In the genomic region with DNA sequence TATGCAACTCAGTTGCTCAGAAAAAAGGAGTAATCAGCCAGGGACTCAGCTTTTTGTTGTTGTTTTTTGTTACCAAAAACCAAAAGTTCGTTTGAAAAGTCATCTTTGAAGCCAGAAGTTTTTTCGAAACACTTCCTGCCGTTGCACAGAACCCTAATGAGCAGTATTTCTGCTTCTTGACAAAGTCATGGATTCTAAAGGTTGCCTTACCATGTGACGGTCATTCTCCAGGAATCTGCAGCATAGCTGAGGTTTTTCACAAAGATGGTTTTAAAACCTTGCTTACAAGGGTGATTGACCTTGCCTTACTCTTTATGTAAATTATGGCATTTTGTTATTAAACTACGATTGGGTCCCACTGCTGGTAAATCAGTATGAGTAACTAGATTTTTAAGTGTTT, we compare ENCODE assay signal across 11 cellular contexts. TPM values are rescaled to one million over a fixed set of nuclear protein-coding genes. Genes with fewer than 3 reads are reported as not detected.
DNase-seq lines count a peak whose midpoint lies in the region; ATAC-seq and TF ChIP-seq lines count a peak whose summit lies in the region.
"Had no signal": no experiment of that assay in that cellular context is flagged by ENCODE, and none has a peak within 500 bp of the region (broad histone marks: within the 10 kb centered on the region; RNA-seq: fewer than 3 reads in every experiment).

No MANE protein-coding gene starts in this region.

- intact Hi-C loops in sigmoid colon (cut with DNase I): no loop called here

- no peak for TF ChIP-seq POLR2A in sigmoid colon (IDR thresholded peaks at IDR 0.05)

- H2BK12ac ChIP-seq in H9 (ENCODE audit: insufficient read length, low read depth, low read length): no peak overlapping the region

- H3K4me1 ChIP-seq in ES-I3 (ENCODE audit: insufficient read depth, low read length): peaks cover 10% of the 10 kb centered on the region
- peaks cover 0 to 58% (median 30%) of the 10 kb centered on the region in 4 donors for H3K4me1 ChIP-seq in sigmoid colon
- peaks cover 3% of the 10 kb centered on the region; the same call in 1 of the 2 replicates for H3K4me1 ChIP-seq in H9 (ENCODE audit: insufficient read depth, low read length)

- no peak overlapping the region for H3K56ac ChIP-seq in H9 (ENCODE audit: insufficient read length, low read depth, low read length)

- TF ChIP-seq EP300 in sigmoid colon (IDR thresholded peaks at IDR 0.05): no peak

- no peak overlapping the region for H4K5ac ChIP-seq in H9 (ENCODE audit: insufficient read length, low read depth, low read length)

- H3K23me2 ChIP-seq in H9 (ENCODE audit: insufficient read length, low read depth, low read length, poor library complexity, severe bottlenecking): peaks cover 8% of the 10 kb centered on the region

- DNase-seq in SK-MEL-5 (ENCODE audit: low read depth, low spot score) (peak; percentile 61), foreskin fibroblast (peak; percentile 67 to 75), sigmoid colon (no peak), H9 (no peak), germinal center (ENCODE audit: low spot score) (no peak)
- DNase-seq: NCI-H2029 had no signal

- TF ChIP-seq CTCF in foreskin fibroblast (IDR thresholded peaks at IDR 0.05; ENCODE audit: low read depth, low read length) (no peak), sigmoid colon (IDR thresholded peaks at IDR 0.05) (no peak), H9 (conservative IDR thresholded peaks at IDR 0.05) (no peak)

- H2BK15ac ChIP-seq in H9 (ENCODE audit: low read depth, low read length): no peak overlapping the region

- WGBS in sigmoid colon, 2 donors: 9 to 24% methylated on average over 5 of the region's 5 CpGs
- no CpG with 5 or more reads among the region's 5 CpGs for WGBS in H9 (ENCODE audit: extremely low coverage, insufficient read length, low lambda C conversion rate)

- no peak overlapping the region for H3K4me3 Mint-ChIP-seq in H9
- H3K4me3 Mint-ChIP-seq: stimulated activated naive CD8-positive, alpha-beta T cell treated with anti-CD3 and anti-CD28 coated beads, Interleukin-15, Interleukin-2, amounts not matched to agents 100 ng/mL and 50 ng/mL, for 24 hours had no signal

- no peak overlapping the region for H4K8ac ChIP-seq in H9 (replicated peaks; ENCODE audit: insufficient read length, low read depth, low read length)

- H2BK120ac ChIP-seq in H9 (ENCODE audit: low read depth, low read length, poor library complexity, severe bottlenecking): no peak overlapping the region

- no peak overlapping the region for H4K91ac ChIP-seq in H9 (ENCODE audit: insufficient read length, low read depth, low read length)

- peak overlapping the region; percentile 84 to 93 for H3K4me3 ChIP-seq in foreskin fibroblast (ENCODE audit: low read depth in 1 of 2, low read length in 2 of 2)
- peak overlapping the region in 3 of 4 donors; percentile 81 to 92 (median 84) for H3K4me3 ChIP-seq in sigmoid colon
- H3K4me3 ChIP-seq: mucosa of descending colon had no signal

- H3K27me3 Mint-ChIP-seq in H9 (ENCODE audit: low read depth): peaks cover 2% of the 10 kb centered on the region; the same call in 1 of the 2 replicates

- H2BK20ac ChIP-seq in H9 (ENCODE audit: low read depth, low read length, poor library complexity, severe bottlenecking): no peak overlapping the region

- ATAC-seq in GM19397 (IDR thresholded peaks at IDR 0.05; ENCODE audit: unreplicated experiment) (no peak), GM19395 (IDR thresholded peaks at IDR 0.05; ENCODE audit: unreplicated experiment) (no peak)
- ATAC-seq: mucosa of descending colon had no signal

- no peak overlapping the region; a peak in 1 of 7 replicates for H3K27ac Mint-ChIP-seq in H9
- H3K27ac Mint-ChIP-seq: stimulated activated naive CD8-positive, alpha-beta T cell treated with anti-CD3 and anti-CD28 coated beads, Interleukin-15, Interleukin-2, amounts not matched to agents 100 ng/mL and 50 ng/mL, for 24 hours had no signal

- H2AK5ac ChIP-seq in H9 (ENCODE audit: insufficient read length, low read length): no peak overlapping the region

- no peak overlapping the region for H3K14ac ChIP-seq in H9 (ENCODE audit: insufficient read depth, low read length)

- peaks cover 0 to 8% (median 7%) of the 10 kb centered on the region in 3 experiments; a peak in 5 of 7 replicates for H3K36me3 Mint-ChIP-seq in H9 (ENCODE audit: insufficient read depth in 1 of 3, low read depth in 3 of 3)

- H3T11ph ChIP-seq in H9 (ENCODE audit: low read length): no peak overlapping the region

- H3K4me2 ChIP-seq in H9 (ENCODE audit: insufficient read depth, insufficient read length, low read length): no peak overlapping the region

- peaks cover 1% of the 10 kb centered on the region; the same call in 1 of the 2 replicates for H3K79me2 ChIP-seq in H9 (ENCODE audit: insufficient read depth, low read length)

- H2AFZ ChIP-seq in H9 (ENCODE audit: low read length): no peak overlapping the region

- no peaks in the 10 kb centered on the region for H3K9me3 Mint-ChIP-seq in H9
- H3K9me3 Mint-ChIP-seq: stimulated activated naive CD8-positive, alpha-beta T cell treated with anti-CD3 and anti-CD28 coated beads, Interleukin-15, Interleukin-2, amounts not matched to agents 100 ng/mL and 50 ng/mL, for 24 hours had no signal

- in situ Hi-C loops in SK-MEL-5 (cut with HindIII; ENCODE audit: low pct_unique_long_range_greater_than_20kb, low sequenced_read_pairs): no loop called here

- no peak overlapping the region for H3K4ac ChIP-seq in H9 (ENCODE audit: low read depth, low read length)

- H3K27ac ChIP-seq in sigmoid colon (peak overlapping the region; percentile 98 to 100 (median 99)), H9 (ENCODE audit: insufficient read length, low read depth, low read length) (no peak overlapping the region)

- H3K9me3 ChIP-seq in ES-I3 (ENCODE audit: control insufficient read depth, insufficient read depth, low read length) (no peaks in the 10 kb centered on the region), sigmoid colon (no peaks in the 10 kb centered on the region), H9 (ENCODE audit: control insufficient read depth, low read depth, low read length) (no peaks in the 10 kb centered on the region)
- H3K9me3 ChIP-seq: mucosa of descending colon had no signal

- H3K9ac ChIP-seq in ES-I3 (ENCODE audit: low read depth, low read length) (peak overlapping the region; percentile 17; the same call in 1 of the 2 replicates), H9 (ENCODE audit: extremely low read depth, insufficient read length, low read length) (no peak overlapping the region)

- no peak overlapping the region for H2BK5ac ChIP-seq in H9 (ENCODE audit: insufficient read length, low read length)

- H3K23ac ChIP-seq in H9 (ENCODE audit: insufficient read length, low read depth, low read length): no peak overlapping the region

- H4K20me1 ChIP-seq in H9 (ENCODE audit: control insufficient read depth, insufficient read depth, insufficient read length): no peaks in the 10 kb centered on the region

- no peaks in the 10 kb centered on the region for H3K79me1 ChIP-seq in H9 (ENCODE audit: insufficient read depth, low read depth, low read length, poor library complexity, severe bottlenecking)

- H3K18ac ChIP-seq in H9 (ENCODE audit: insufficient read length, low read depth, low read length): no peak overlapping the region

- H3K27me3 ChIP-seq in sigmoid colon (no peaks in the 10 kb centered on the region), H9 (ENCODE audit: insufficient read depth, low read length) (no peaks in the 10 kb centered on the region)

- H3K36me3 ChIP-seq in ES-I3 (ENCODE audit: insufficient read depth, low read length) (no peaks in the 10 kb centered on the region), sigmoid colon (peaks cover 0 to 12% (median 0%) of the 10 kb centered on the region in 4 donors)

- H3K4me1 Mint-ChIP-seq in H9: peaks cover 16 to 18% of the 10 kb centered on the region in 2 experiments

RNA-seq across cellular contexts. Expression of a gene that starts 2.0 kb away (rescaled TPM):
- 218 and 220 TPM in 2 replicates for total RNA-seq in SK-MEL-5 (2014; rRNA removed; shearing (Covaris generic))
- 73.1 and 74.8 TPM in 2 replicates for polyA plus RNA-seq in SK-MEL-5 (2015; cell fraction: cytosol; rRNA removed)
- polyA plus RNA-seq in SK-MEL-5 (2015; cell fraction: nucleus; rRNA removed): 12.5 and 20.7 TPM in 2 replicates
- 10 to 100 TPM; 32.1 to 35.3 (median 33.3) TPM for total RNA-seq in sigmoid colon
- polyA plus RNA-seq in sigmoid colon: 10 to 100 TPM; 48.6 to 85.3 (median 61.3) TPM
- total RNA-seq in H9 (2021): 4.7 and 4.9 TPM in 2 replicates

RNA-seq across cellular contexts. Expression of a gene that starts 53.2 kb away (rescaled TPM):
- total RNA-seq in SK-MEL-5 (2014; rRNA removed; shearing (Covaris generic)): not detected in 2 replicates
- polyA plus RNA-seq in SK-MEL-5 (2015; cell fraction: cytosol; rRNA removed): not detected in 2 replicates
- polyA plus RNA-seq in SK-MEL-5 (2015; cell fraction: nucleus; rRNA removed): not detected in 2 replicates
- under 1 TPM in 1 of 4 donors, not detected in 3; 0.55 TPM for total RNA-seq in sigmoid colon
- under 1 TPM in 1 of 3 donors, not detected in 2; 0.13 TPM for polyA plus RNA-seq in sigmoid colon
- total RNA-seq in H9 (2021): not detected in 2 replicates

Comparison
In these comparisons a context has a peak if more than half of its experiments do, and no peak if none do; other contexts are left out.
1. DNase-seq: peak in SK-MEL-5 (single experiment) and foreskin fibroblast (2 of 2); none in sigmoid colon (single experiment), H9 (single experiment) and germinal center (single experiment).